ENCODE assay signal across 27 cellular contexts in genomic region chr1:18328803-18329202, GRCh38.
"Had no signal": no experiment of that assay in that cellular context is flagged by ENCODE, and none has a peak within 500 bp of the region (broad histone marks: within the 10 kb centered on the region; RNA-seq: fewer than 3 reads in every experiment).

No MANE protein-coding gene starts in this region.

- ATAC-seq: esophagus mucosa; foreskin keratinocyte; gastroesophageal sphincter; heart left ventricle; left cardiac atrium; left lung; naive thymus-derived CD8-positive, alpha-beta T cell; sciatic nerve; stimulated activated effector memory CD8-positive, alpha-beta T cell treated with anti-CD3 and anti-CD28 coated beads, Interleukin-12 subunit alpha, Interleukin-12 subunit beta, amount 100 ng/mL, for 72 hours had no signal

- H3K27ac ChIP-seq: epithelial cell of prostate, foreskin keratinocyte, gastroesophageal sphincter, heart left ventricle, hepatocyte, left lung, prostate gland, right atrium auricular region, stomach, thyroid gland, vagina had no signal

- DNase-seq: cortex of kidney; foreskin keratinocyte; heart left ventricle; kidney; left cardiac atrium; left lung; mesenchymal stem cell; naive thymus-derived CD8-positive, alpha-beta T cell; nephron progenitor cell; nucleus accumbens; stimulated activated CD4-positive, alpha-beta T cell treated with anti-CD3 and anti-CD28 coated beads, Interleukin-12 subunit alpha, Interleukin-12 subunit beta, amount 100 ng/mL, for 4 hours; stimulated activated CD4-positive, alpha-beta T cell treated with anti-CD3 and anti-CD28 coated beads, Interleukin-1b, Interleukin-23, amount 100 ng/mL, for 48 hours; stimulated activated CD4-positive, alpha-beta T cell treated with anti-CD3 and anti-CD28 coated beads, Interleukin-4, amount 100 ng/mL, for 24 hours; stimulated activated naive CD4-positive, alpha-beta T cell treated with Interleukin-2 at 50 U/mL for 16 hours; stomach; thyroid gland; trophoblast cell had no signal

- H3K4me3 ChIP-seq: gastroesophageal sphincter, heart left ventricle, hepatocyte, left lung, prostate gland, right atrium auricular region, smooth muscle cell, stomach, thyroid gland, vagina had no signal

- H3K9me3 ChIP-seq: gastroesophageal sphincter, heart left ventricle, left lung, prostate gland, right atrium auricular region, stomach, thyroid gland, vagina had no signal

- H3K36me3 ChIP-seq: gastroesophageal sphincter, heart left ventricle, left lung, prostate gland, right atrium auricular region, stomach, thyroid gland, vagina had no signal
